In genomic region chr2:134140251-134140661, GRCh38 we compare ENCODE assay signal across 13 cellular contexts.
DNase-seq lines count a peak whose midpoint lies in the region; ATAC-seq, FAIRE-seq and TF ChIP-seq lines count a peak whose summit lies in the region.
"Had no signal": no experiment of that assay in that cellular context is flagged by ENCODE, and none has a peak within 500 bp of the region (broad histone marks: within the 10 kb centered on the region; RNA-seq: fewer than 3 reads in every experiment).

No MANE protein-coding gene starts in this region.

- no peak overlapping the region for H3K4me3 Mint-ChIP-seq in activated naive CD8-positive, alpha-beta T cell treated with anti-CD3 and anti-CD28 coated beads, Interleukin-2, amount 50 U/mL, for 24 hours

- no peak for FAIRE-seq in keratinocyte (lab: Jason Lieb, UNC)
- FAIRE-seq: islet of Langerhans had no signal

- H3K36me3 Mint-ChIP-seq in activated naive CD8-positive, alpha-beta T cell treated with anti-CD3 and anti-CD28 coated beads, Interleukin-2, amount 50 U/mL, for 24 hours (ENCODE audit: low read depth): peaks cover 11% of the 10 kb centered on the region

- peaks cover 87% of the 10 kb centered on the region for H3K4me1 ChIP-seq in keratinocyte (ENCODE audit: control insufficient read depth, extremely low read depth, insufficient read depth, low read length)
- H3K4me1 ChIP-seq in gastrocnemius medialis: peaks cover 35 to 42% of the 10 kb centered on the region in 2 donors

- TF ChIP-seq POLR2A in gastrocnemius medialis (IDR thresholded peaks at IDR 0.05): no peak

- H3K27ac Mint-ChIP-seq in activated naive CD8-positive, alpha-beta T cell treated with anti-CD3 and anti-CD28 coated beads, Interleukin-2, amount 50 U/mL, for 24 hours: no peak overlapping the region

- in situ Hi-C loops in gastrocnemius medialis (cut with MboI; ENCODE audit: low sequenced_read_pairs in 4 of 4): no loop called here

- H3K4me3 ChIP-seq in keratinocyte (ENCODE audit: control insufficient read depth in 2 of 3, extremely low read depth in 1 of 3, insufficient read depth in 2 of 3, low read depth in 1 of 3, low read length in 3 of 3) (peak overlapping the region in 1 of 3 experiments; percentile 36), gastrocnemius medialis (no peak overlapping the region)
- H3K4me3 ChIP-seq: HAP-1 had no signal

- DNase-seq in HT-29 (ENCODE audit: low spot score) (peak; percentile 69), keratinocyte (ENCODE audit: low read depth, low spot score) (peak; percentile 58), gastrocnemius medialis (no peak)
- no peak for DNase-seq in activated naive CD8-positive, alpha-beta T cell treated with anti-CD3 and anti-CD28 coated beads, Interleukin-2, amount 50 U/mL, for 24 hours
- no peak for DNase-seq in stimulated activated CD4-positive, alpha-beta T cell treated with anti-CD3 and anti-CD28 coated beads, Interleukin-1b, Interleukin-23, amount 100 ng/mL, for 48 hours
- DNase-seq: activated naive CD4-positive, alpha-beta T cell; NCI-H1092 treated with DMSO at 0.1 percent for 48 hours; stimulated activated naive CD8-positive, alpha-beta T cell treated with anti-CD3 and anti-CD28 coated beads, Interleukin-15, Interleukin-2, amounts not matched to agents 100 U/mL and 50 U/mL, for 24 hours had no signal

- no peak overlapping the region for H2AFZ ChIP-seq in keratinocyte (ENCODE audit: control insufficient read depth, low read length)

- peaks cover 0 to 3% of the 10 kb centered on the region in 2 experiments for H3K36me3 ChIP-seq in keratinocyte (ENCODE audit: control insufficient read depth in 2 of 2, extremely low read depth in 1 of 2, insufficient read depth in 2 of 2, low read length in 2 of 2)
- H3K36me3 ChIP-seq in gastrocnemius medialis: no peaks in the 10 kb centered on the region
- H3K36me3 ChIP-seq: HAP-1 had no signal

- peaks cover 58% of the 10 kb centered on the region for H3K79me2 ChIP-seq in keratinocyte (ENCODE audit: control insufficient read depth, insufficient read depth, low read length)

- H3K4me1 Mint-ChIP-seq in activated naive CD8-positive, alpha-beta T cell treated with anti-CD3 and anti-CD28 coated beads, Interleukin-2, amount 50 U/mL, for 24 hours: peaks cover 79% of the 10 kb centered on the region

- peaks cover 4% of the 10 kb centered on the region for H3K9me1 ChIP-seq in keratinocyte (ENCODE audit: control insufficient read depth, extremely low read depth, insufficient read depth, low read length)

- ATAC-seq in activated naive CD8-positive, alpha-beta T cell treated with anti-CD3 and anti-CD28 coated beads, Interleukin-2, amount 50 U/mL, for 24 hours: peak; percentile 10
- peak; percentile 22 to 28 for ATAC-seq in gastrocnemius medialis
- ATAC-seq in HG02938 (IDR thresholded peaks at IDR 0.05; ENCODE audit: unreplicated experiment): no peak
- ATAC-seq in GM21528 (IDR thresholded peaks at IDR 0.05; ENCODE audit: low FRiP score, unreplicated experiment): no peak
- ATAC-seq: activated CD4-positive, CD25-positive, alpha-beta regulatory T cell treated with anti-CD3 and anti-CD28 coated beads, Interleukin-2, amount 50 U/mL, for 24 hours; stimulated activated naive CD8-positive, alpha-beta T cell treated with anti-CD3 and anti-CD28 coated beads, Interleukin-15, Interleukin-2, amounts not matched to agents 100 U/mL and 50 U/mL, for 24 hours had no signal

- H3K27me3 ChIP-seq in keratinocyte (ENCODE audit: control insufficient read depth, extremely low read depth, insufficient read depth, low read length): no peaks in the 10 kb centered on the region
- peaks cover under 1 to 16% (median 5%) of the 10 kb centered on the region in 3 donors for H3K27me3 ChIP-seq in gastrocnemius medialis

- no peaks in the 10 kb centered on the region for H4K20me1 ChIP-seq in keratinocyte (ENCODE audit: control insufficient read depth, extremely low read depth, insufficient read depth, low read length)

- no peaks in the 10 kb centered on the region for H3K27me3 Mint-ChIP-seq in activated naive CD8-positive, alpha-beta T cell treated with anti-CD3 and anti-CD28 coated beads, Interleukin-2, amount 50 U/mL, for 24 hours

- dilution Hi-C loops in keratinocyte (cut with MboI; ENCODE audit: extremely low pct_ligation_motif_present, low sequenced_read_pairs): no loop called here

- no peaks in the 10 kb centered on the region for H3K9me3 Mint-ChIP-seq in activated naive CD8-positive, alpha-beta T cell treated with anti-CD3 and anti-CD28 coated beads, Interleukin-2, amount 50 U/mL, for 24 hours

- TF ChIP-seq CTCF in keratinocyte (optimal IDR thresholded peaks at IDR 0.05 in 1 of 3, IDR thresholded peaks at IDR 0.05 in 1 of 3, conservative IDR thresholded peaks at IDR 0.05 in 1 of 3; ENCODE audit: extremely low read depth in 1 of 3, insufficient read depth in 2 of 3, low read length in 3 of 3) (no peak), gastrocnemius medialis (IDR thresholded peaks at IDR 0.05 in 4 of 5, conservative IDR thresholded peaks at IDR 0.05 in 1 of 5) (no peak)

- H3K9me3 ChIP-seq in keratinocyte (ENCODE audit: control insufficient read depth, low read depth, low read length) (no peaks in the 10 kb centered on the region), gastrocnemius medialis (no peaks in the 10 kb centered on the region)
- H3K9me3 ChIP-seq: HAP-1 had no signal

- H3K9ac ChIP-seq in keratinocyte (ENCODE audit: control insufficient read depth, extremely low read depth, insufficient read depth, low read length): peak overlapping the region; percentile 31

- peak overlapping the region; percentile 67 for H3K27ac ChIP-seq in keratinocyte (ENCODE audit: control insufficient read depth, insufficient read depth, low read length)
- no peak overlapping the region for H3K27ac ChIP-seq in gastrocnemius medialis

- peak overlapping the region; percentile 59 for H3K4me2 ChIP-seq in keratinocyte (ENCODE audit: control insufficient read depth, extremely low read depth, insufficient read depth, low read depth, low read length)

- intact Hi-C loops in gastrocnemius medialis (cut with DNase I; ENCODE audit: low total_unique reads): no loop called here

Comparison
In these comparisons a context has a peak if more than half of its experiments do, and no peak if none do; other contexts are left out.
1. DNase-seq: peak in HT-29 (single experiment) and keratinocyte (single experiment); none in activated naive CD8-positive, alpha-beta T cell treated with anti-CD3 and anti-CD28 coated beads, Interleukin-2, amount 50 U/mL, for 24 hours (single experiment), gastrocnemius medialis (0 of 2) and stimulated activated CD4-positive, alpha-beta T cell treated with anti-CD3 and anti-CD28 coated beads, Interleukin-1b, Interleukin-23, amount 100 ng/mL, for 48 hours (single experiment).
2. ATAC-seq: peak in activated naive CD8-positive, alpha-beta T cell treated with anti-CD3 and anti-CD28 coated beads, Interleukin-2, amount 50 U/mL, for 24 hours (single experiment) and gastrocnemius medialis (2 of 2); none in HG02938 (single experiment) and GM21528 (single experiment).